ENCODE assay signal across 2 cellular contexts in the genomic region with DNA sequence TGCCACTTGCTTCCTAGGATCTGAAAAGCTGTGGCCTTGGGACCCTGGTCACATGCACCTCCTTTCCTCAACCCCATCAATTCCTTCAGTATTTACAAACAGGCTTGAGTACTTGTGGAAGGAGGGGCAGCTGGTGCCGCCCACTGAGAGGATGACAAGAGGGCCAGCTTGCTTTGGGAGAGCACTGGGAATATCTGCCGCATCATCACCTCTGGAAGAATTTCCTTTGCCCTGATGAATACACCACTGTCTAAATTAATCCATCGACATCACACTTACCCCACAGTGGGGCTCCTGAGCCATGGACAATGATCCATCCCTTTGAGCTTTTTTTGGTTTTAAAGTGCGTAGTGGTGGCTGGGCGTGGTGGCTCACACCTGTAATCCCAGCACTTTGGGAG.
TF ChIP-seq lines count a peak whose summit lies in the region.

No MANE protein-coding gene starts in this region.

TF ChIP-seq in HepG2, 621 proteins besides CTCF, POLR2A, EP300 and RAD21 (continued from another document):
- TF ChIP-seq CBX2 (IDR thresholded peaks at IDR 0.05; ENCODE audit: low read depth, low read length): no peak
- TF ChIP-seq CBX2 (CRISPR knock-in tag; IDR thresholded peaks at IDR 0.05; ENCODE audit: low read depth): no peak
- no peak for TF ChIP-seq NAIF1 (CRISPR knock-in tag; IDR thresholded peaks at IDR 0.05; ENCODE audit: borderline replicate concordance)
- no peak for TF ChIP-seq ZNF263 (CRISPR knock-in tag; IDR thresholded peaks at IDR 0.05)
- TF ChIP-seq HHEX (CRISPR knock-in tag; IDR thresholded peaks at IDR 0.05): no peak
- no peak for TF ChIP-seq HMGA1 (CRISPR knock-in tag; conservative IDR thresholded peaks at IDR 0.05)
- TF ChIP-seq, protein P1, sequence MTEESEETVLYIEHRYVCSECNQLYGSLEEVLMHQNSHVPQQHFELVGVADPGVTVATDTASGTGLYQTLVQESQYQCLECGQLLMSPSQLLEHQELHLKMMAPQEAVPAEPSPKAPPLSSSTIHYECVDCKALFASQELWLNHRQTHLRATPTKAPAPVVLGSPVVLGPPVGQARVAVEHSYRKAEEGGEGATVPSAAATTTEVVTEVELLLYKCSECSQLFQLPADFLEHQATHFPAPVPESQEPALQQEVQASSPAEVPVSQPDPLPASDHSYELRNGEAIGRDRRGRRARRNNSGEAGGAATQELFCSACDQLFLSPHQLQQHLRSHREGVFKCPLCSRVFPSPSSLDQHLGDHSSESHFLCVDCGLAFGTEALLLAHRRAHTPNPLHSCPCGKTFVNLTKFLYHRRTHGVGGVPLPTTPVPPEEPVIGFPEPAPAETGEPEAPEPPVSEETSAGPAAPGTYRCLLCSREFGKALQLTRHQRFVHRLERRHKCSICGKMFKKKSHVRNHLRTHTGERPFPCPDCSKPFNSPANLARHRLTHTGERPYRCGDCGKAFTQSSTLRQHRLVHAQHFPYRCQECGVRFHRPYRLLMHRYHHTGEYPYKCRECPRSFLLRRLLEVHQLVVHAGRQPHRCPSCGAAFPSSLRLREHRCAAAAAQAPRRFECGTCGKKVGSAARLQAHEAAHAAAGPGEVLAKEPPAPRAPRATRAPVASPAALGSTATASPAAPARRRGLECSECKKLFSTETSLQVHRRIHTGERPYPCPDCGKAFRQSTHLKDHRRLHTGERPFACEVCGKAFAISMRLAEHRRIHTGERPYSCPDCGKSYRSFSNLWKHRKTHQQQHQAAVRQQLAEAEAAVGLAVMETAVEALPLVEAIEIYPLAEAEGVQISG (CRISPR knock-in tag; IDR thresholded peaks at IDR 0.05): no peak

TF ChIP-seq in WTC11, 78 proteins besides CTCF, POLR2A, EP300 and RAD21 (continued from another document):
- TF ChIP-seq, protein P2, sequence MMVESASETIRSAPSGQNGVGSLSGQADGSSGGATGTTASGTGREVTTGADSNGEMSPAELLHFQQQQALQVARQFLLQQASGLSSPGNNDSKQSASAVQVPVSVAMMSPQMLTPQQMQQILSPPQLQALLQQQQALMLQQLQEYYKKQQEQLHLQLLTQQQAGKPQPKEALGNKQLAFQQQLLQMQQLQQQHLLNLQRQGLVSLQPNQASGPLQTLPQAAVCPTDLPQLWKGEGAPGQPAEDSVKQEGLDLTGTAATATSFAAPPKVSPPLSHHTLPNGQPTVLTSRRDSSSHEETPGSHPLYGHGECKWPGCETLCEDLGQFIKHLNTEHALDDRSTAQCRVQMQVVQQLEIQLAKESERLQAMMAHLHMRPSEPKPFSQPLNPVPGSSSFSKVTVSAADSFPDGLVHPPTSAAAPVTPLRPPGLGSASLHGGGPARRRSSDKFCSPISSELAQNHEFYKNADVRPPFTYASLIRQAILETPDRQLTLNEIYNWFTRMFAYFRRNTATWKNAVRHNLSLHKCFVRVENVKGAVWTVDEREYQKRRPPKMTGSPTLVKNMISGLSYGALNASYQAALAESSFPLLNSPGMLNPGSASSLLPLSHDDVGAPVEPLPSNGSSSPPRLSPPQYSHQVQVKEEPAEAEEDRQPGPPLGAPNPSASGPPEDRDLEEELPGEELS (CRISPR knock-in tag; IDR thresholded peaks at IDR 0.05): no peak
- TF ChIP-seq FOXJ3 (CRISPR knock-in tag; IDR thresholded peaks at IDR 0.05; ENCODE audit: borderline replicate concordance) (no peak), TEAD1 (CRISPR knock-in tag; IDR thresholded peaks at IDR 0.05) (no peak), FOXK1 (CRISPR knock-in tag; IDR thresholded peaks at IDR 0.05) (no peak)
- TF ChIP-seq, protein P3, sequence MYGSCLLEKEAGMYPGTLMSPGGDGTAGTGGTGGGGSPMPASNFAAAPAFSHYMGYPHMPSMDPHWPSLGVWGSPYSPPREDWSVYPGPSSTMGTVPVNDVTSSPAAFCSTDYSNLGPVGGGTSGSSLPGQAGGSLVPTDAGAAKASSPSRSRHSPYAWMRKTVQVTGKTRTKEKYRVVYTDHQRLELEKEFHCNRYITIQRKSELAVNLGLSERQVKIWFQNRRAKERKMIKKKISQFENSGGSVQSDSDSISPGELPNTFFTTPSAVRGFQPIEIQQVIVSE (CRISPR knock-in tag; IDR thresholded peaks at IDR 0.05; ENCODE audit: borderline replicate concordance): no peak
